In the genomic region with DNA sequence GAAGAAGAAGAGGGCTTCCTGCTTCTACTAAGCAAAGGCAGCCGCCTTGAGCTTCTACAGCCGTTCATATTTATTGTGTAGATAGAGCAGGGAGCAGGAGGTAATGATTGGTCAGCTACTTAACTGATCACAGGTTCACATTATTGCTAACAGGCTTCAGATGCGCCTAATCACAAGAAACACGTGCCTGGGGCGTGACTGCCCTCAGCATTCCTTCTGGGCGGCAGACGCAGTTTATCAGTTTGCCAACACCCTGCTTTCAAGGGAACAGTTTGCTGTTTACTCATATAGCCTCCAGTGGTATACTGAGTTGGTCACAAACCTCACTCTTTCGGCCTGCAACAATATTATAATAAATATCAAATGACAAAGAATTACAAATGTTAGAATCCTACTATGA, we compare ENCODE assay signal across 13 cellular contexts. TPM values are rescaled to one million over a fixed set of nuclear protein-coding genes. Genes with fewer than 3 reads are reported as not detected.
A peak's percentile ranks its signal among the peaks of the same experiment; 100 is the strongest.
DNase-seq lines count a peak whose midpoint lies in the region; ATAC-seq and TF ChIP-seq lines count a peak whose summit lies in the region.
"Had no signal": no experiment of that assay in that cellular context is flagged by ENCODE, and none has a peak within 500 bp of the region (broad histone marks: within the 10 kb centered on the region; RNA-seq: fewer than 3 reads in every experiment).

No MANE protein-coding gene starts in this region.

- H3K4me2 ChIP-seq in smooth muscle cell = no peak overlapping the region

- no peak overlapping the region for H3K27ac Mint-ChIP-seq in stimulated activated memory B cell treated with anti-CD40 and anti-IgM and Interleukin-4, amounts not matched to agents 10 μg/mL and 1 μg/mL and 100 μg/mL, for 72 hours
- H3K27ac Mint-ChIP-seq: activated naive CD4-positive, alpha-beta T cell treated with anti-CD3 and anti-CD28 coated beads, Interleukin-2, amount 50 U/mL, for 24 hours; CD8-positive, alpha-beta T cell; naive B cell had no signal

- no peaks in the 10 kb centered on the region for H3K36me3 Mint-ChIP-seq in stimulated activated memory B cell treated with anti-CD40 and anti-IgM and Interleukin-4, amounts not matched to agents 10 μg/mL and 1 μg/mL and 100 μg/mL, for 72 hours
- H3K36me3 Mint-ChIP-seq: activated naive CD4-positive, alpha-beta T cell treated with anti-CD3 and anti-CD28 coated beads, Interleukin-2, amount 50 U/mL, for 24 hours; CD8-positive, alpha-beta T cell; naive B cell had no signal

- no peaks in the 10 kb centered on the region for H3F3A ChIP-seq in smooth muscle cell (ENCODE audit: low read depth)

- H3K4me1 Mint-ChIP-seq in stimulated activated memory B cell treated with anti-CD40 and anti-IgM and Interleukin-4, amounts not matched to agents 10 μg/mL and 1 μg/mL and 100 μg/mL, for 72 hours = peaks cover 4% of the 10 kb centered on the region

- H3K4me3 Mint-ChIP-seq in stimulated activated memory B cell treated with anti-CD40 and anti-IgM and Interleukin-4, amounts not matched to agents 10 μg/mL and 1 μg/mL and 100 μg/mL, for 72 hours = no peak overlapping the region
- H3K4me3 Mint-ChIP-seq: activated naive CD4-positive, alpha-beta T cell treated with anti-CD3 and anti-CD28 coated beads, Interleukin-2, amount 50 U/mL, for 24 hours; CD8-positive, alpha-beta T cell; naive B cell had no signal

- POLR2A ChIA-PET in HEK293T (lab: Yijun Ruan, JAX) = no interaction called here

- no peaks in the 10 kb centered on the region for H3K9me3 ChIP-seq in smooth muscle cell (replicated peaks; ENCODE audit: low read depth)
- H3K9me3 ChIP-seq: sigmoid colon had no signal

- 11% methylated on average over 8 of the region's 8 CpGs for WGBS in smooth muscle cell (ENCODE audit: low lambda C conversion rate)

- H3K79me2 ChIP-seq in smooth muscle cell (ENCODE audit: low read depth) = no peaks in the 10 kb centered on the region

- no peaks in the 10 kb centered on the region for H4K20me1 ChIP-seq in smooth muscle cell (ENCODE audit: low read depth)

- H3K4me3 ChIP-seq in smooth muscle cell = no peak overlapping the region
- H3K4me3 ChIP-seq: sigmoid colon had no signal

- H3K27ac ChIP-seq in foreskin keratinocyte = no peak overlapping the region
- H3K27ac ChIP-seq in smooth muscle cell (ENCODE audit: low read depth) = peak overlapping the region; percentile 39
- H3K27ac ChIP-seq: sigmoid colon had no signal

- ATAC-seq in foreskin keratinocyte (no peak), GM19455 (IDR thresholded peaks at IDR 0.05; ENCODE audit: unreplicated experiment) (no peak), HG02678 (IDR thresholded peaks at IDR 0.05; ENCODE audit: unreplicated experiment) (no peak)
- no peak for ATAC-seq in stimulated activated memory B cell treated with anti-CD40 and anti-IgM and Interleukin-4, amounts not matched to agents 10 μg/mL and 1 μg/mL and 100 μg/mL, for 72 hours
- ATAC-seq: CD8-positive, alpha-beta T cell had no signal

- H2AFZ ChIP-seq in smooth muscle cell (ENCODE audit: low read depth) = peak overlapping the region; percentile 57

- H3K9me3 Mint-ChIP-seq in stimulated activated memory B cell treated with anti-CD40 and anti-IgM and Interleukin-4, amounts not matched to agents 10 μg/mL and 1 μg/mL and 100 μg/mL, for 72 hours = no peaks in the 10 kb centered on the region
- H3K9me3 Mint-ChIP-seq: activated naive CD4-positive, alpha-beta T cell treated with anti-CD3 and anti-CD28 coated beads, Interleukin-2, amount 50 U/mL, for 24 hours; CD8-positive, alpha-beta T cell; naive B cell had no signal

- H3K27me3 Mint-ChIP-seq in stimulated activated memory B cell treated with anti-CD40 and anti-IgM and Interleukin-4, amounts not matched to agents 10 μg/mL and 1 μg/mL and 100 μg/mL, for 72 hours = no peaks in the 10 kb centered on the region

- CTCF ChIA-PET in HEK293T (lab: Yijun Ruan, JAX) = interaction anchor here (0.9 kb wide), 1 partner anchor 272 kb away, joined by 3 read pairs; no protein-coding TSS in a partner anchor

- no peak overlapping the region for H3K9ac ChIP-seq in smooth muscle cell (ENCODE audit: low read depth)

- H3K27me3 ChIP-seq in foreskin keratinocyte = no peaks in the 10 kb centered on the region
- no peaks in the 10 kb centered on the region for H3K27me3 ChIP-seq in smooth muscle cell (ENCODE audit: low read depth)
- H3K27me3 ChIP-seq: sigmoid colon had no signal

- TF ChIP-seq CTCF in foreskin keratinocyte (conservative IDR thresholded peaks at IDR 0.05) = no peak
- TF ChIP-seq CTCF in smooth muscle cell (IDR thresholded peaks at IDR 0.05; ENCODE audit: borderline replicate concordance, insufficient read depth, poor library complexity, severe bottlenecking) = no peak

- H3K4me1 ChIP-seq in foreskin keratinocyte = no peaks in the 10 kb centered on the region
- peaks cover 4% of the 10 kb centered on the region for H3K4me1 ChIP-seq in smooth muscle cell (ENCODE audit: low read depth)

- no peak for DNase-seq in HEK293T (ENCODE audit: extremely low spot score)
- DNase-seq in SK-N-DZ (ENCODE audit: low spot score) = peak; percentile 21
- DNase-seq in foreskin keratinocyte = peak; percentile 39 to 80
- DNase-seq in smooth muscle cell (lab: John Stamatoyannopoulos, UW; ENCODE audit: unreplicated experiment) = no peak
- no peak for DNase-seq in effector CD8-positive, alpha-beta T cell (lab: John Stamatoyannopoulos, UW)
- DNase-seq: CD8-positive, alpha-beta T cell; naive B cell; NCI-H2171; sigmoid colon had no signal

- no peaks in the 10 kb centered on the region for H3K36me3 ChIP-seq in smooth muscle cell (ENCODE audit: low read depth)
- H3K36me3 ChIP-seq: sigmoid colon had no signal

TF ChIP-seq in HEK293T, 16 proteins besides CTCF, POLR2A, EP300 and RAD21:
- TF ChIP-seq SUZ12 (IDR thresholded peaks at IDR 0.05) = no peak
- TF ChIP-seq L3MBTL2 (conservative IDR thresholded peaks at IDR 0.05) = peak; percentile 60

RNA-seq across cellular contexts. Expression of a gene that starts 5.6 kb away (rescaled TPM):
- 29.7 and 36.4 TPM in 2 replicates for polyA plus RNA-seq in SK-N-DZ (2014; cell fraction: cytosol; rRNA removed)
- 37.9 and 40.5 TPM in 2 replicates for polyA plus RNA-seq in SK-N-DZ (2014; cell fraction: nucleus; rRNA removed)
- total RNA-seq in foreskin keratinocyte (15.9 and 18.0 TPM in 2 replicates), smooth muscle cell (60.4 and 77.9 TPM in 2 replicates)
- polyA plus RNA-seq in foreskin keratinocyte (4.9 and 5.3 TPM in 2 replicates), smooth muscle cell (18.7 and 32.8 TPM in 2 replicates)

Comparison
In these comparisons a context has a peak if more than half of its experiments do, and no peak if none do; other contexts are left out.
1. DNase-seq: peak in SK-N-DZ (single experiment) and foreskin keratinocyte (2 of 2); none in HEK293T (single experiment), smooth muscle cell (single experiment) and effector CD8-positive, alpha-beta T cell (single experiment).